8 cellular contexts compared by ENCODE assay signal in genomic region chrX:15854712-15855561, GRCh38. TPM values are rescaled to one million over a fixed set of nuclear protein-coding genes. Genes with fewer than 3 reads are reported as not detected.
DNase-seq lines count a peak whose midpoint lies in the region; ATAC-seq and TF ChIP-seq lines count a peak whose summit lies in the region.

Gene AP1S2, minus strand, starts transcription at chrX:15854813. Its CDS starts 2,289 bp downstream, at chrX:15852524.

- H3K9me3 Mint-ChIP-seq in T-helper 2 cell treated with Interferon-gamma antibody and Interleukin-4, amounts not matched to agents 5 μg/mL and 100 μg/mL, for 36 hours, result no peaks in the 10 kb centered on the region

- DNase-seq in NCI-H2029 (lab: John Stamatoyannopoulos, UW) (peak; percentile 81), ascending aorta (ENCODE audit: low spot score in 2 of 2) (peak; percentile 80 to 97), right cardiac atrium (peak; percentile 95 to 98 (median 96)), putamen (ENCODE audit: low spot score) (peak; percentile 94), uterus (peak; percentile 92 to 95)
- DNase-seq in T-helper 2 cell treated with Interferon-gamma antibody and Interleukin-4, amounts not matched to agents 5 μg/mL and 100 μg/mL, for 36 hours (ENCODE audit: low spot score), result peak; percentile 90

- WGBS in right cardiac atrium, result under 1% methylated on average over 79 of the region's 85 CpGs

- peak; percentile 60 to 76 for TF ChIP-seq POLR2A in uterus (IDR thresholded peaks at IDR 0.05)

- ATAC-seq in GM18508 (IDR thresholded peaks at IDR 0.05; ENCODE audit: insufficient read depth, unreplicated experiment), result peak; percentile 62
- ATAC-seq in HG02981 (IDR thresholded peaks at IDR 0.05; ENCODE audit: unreplicated experiment), result peak; percentile 89
- ATAC-seq in right cardiac atrium, result peak; percentile 99

- H3K36me3 ChIP-seq in ascending aorta (no peaks in the 10 kb centered on the region), uterus (no peaks in the 10 kb centered on the region)

- H3K27ac ChIP-seq in ascending aorta (peak within 1 kb of the TSS; percentile 92 to 93), right cardiac atrium (ENCODE audit: low read length) (peak within 1 kb of the TSS; percentile 91), uterus (peak within 1 kb of the TSS; percentile 86 to 93)

- H3K9me3 ChIP-seq in ascending aorta (no peaks in the 10 kb centered on the region), right cardiac atrium (ENCODE audit: control insufficient read depth, low read length) (no peaks in the 10 kb centered on the region), uterus (no peaks in the 10 kb centered on the region)

- peaks cover 14% of the 10 kb centered on the region for H3K36me3 Mint-ChIP-seq in T-helper 2 cell treated with Interferon-gamma antibody and Interleukin-4, amounts not matched to agents 5 μg/mL and 100 μg/mL, for 36 hours (ENCODE audit: low read depth)

- H3K27me3 ChIP-seq in ascending aorta, result no peaks in the 10 kb centered on the region
- no peaks in the 10 kb centered on the region for H3K27me3 ChIP-seq in right cardiac atrium (ENCODE audit: control insufficient read depth, insufficient read depth)
- no peaks in the 10 kb centered on the region for H3K27me3 ChIP-seq in uterus

- TF ChIP-seq CTCF in ascending aorta (IDR thresholded peaks at IDR 0.05) (no peak), uterus (IDR thresholded peaks at IDR 0.05) (no peak)

- H3K4me1 ChIP-seq in ascending aorta (peaks cover 0 to 9% of the 10 kb centered on the region in 2 donors), right cardiac atrium (ENCODE audit: control insufficient read depth, insufficient read depth, low read length) (no peaks in the 10 kb centered on the region), uterus (peaks cover 0 to 4% of the 10 kb centered on the region in 2 donors)

- H3K27ac Mint-ChIP-seq in T-helper 2 cell treated with Interferon-gamma antibody and Interleukin-4, amounts not matched to agents 5 μg/mL and 100 μg/mL, for 36 hours, result peak within 1 kb of the TSS; percentile 95

- intact Hi-C loops in ascending aorta (cut with DNase I) (loop anchor here (1.0 to 5.0 kb wide), 7 partner anchors 65 to 932 kb away; partner anchors contain the start of genes CA5B, PIGA, PIR and SYAP1), right cardiac atrium (cut with DNase I) (no loop called here), uterus (cut with DNase I; ENCODE audit: low total_unique reads) (no loop called here)

- peaks cover 23% of the 10 kb centered on the region for H3K4me1 Mint-ChIP-seq in T-helper 2 cell treated with Interferon-gamma antibody and Interleukin-4, amounts not matched to agents 5 μg/mL and 100 μg/mL, for 36 hours (ENCODE audit: low read depth)

- peak within 1 kb of the TSS; percentile 84 for H3K4me3 ChIP-seq in ascending aorta
- H3K4me3 ChIP-seq in right cardiac atrium (ENCODE audit: low read length), result peak within 1 kb of the TSS; percentile 98
- H3K4me3 ChIP-seq in uterus, result peak within 1 kb of the TSS; percentile 35 to 84

- H3K4me3 Mint-ChIP-seq in T-helper 2 cell treated with Interferon-gamma antibody and Interleukin-4, amounts not matched to agents 5 μg/mL and 100 μg/mL, for 36 hours, result peak within 1 kb of the TSS; percentile 91

- H3K27me3 Mint-ChIP-seq in T-helper 2 cell treated with Interferon-gamma antibody and Interleukin-4, amounts not matched to agents 5 μg/mL and 100 μg/mL, for 36 hours (ENCODE audit: low read depth), result peaks cover 2% of the 10 kb centered on the region

RNA-seq across cellular contexts. Expression of gene AP1S2, which starts in this region (rescaled TPM):
- total RNA-seq in ascending aorta (99.3 TPM), right cardiac atrium (10 to 100 TPM; 70.6 to 81.0 (median 75.0) TPM), uterus (100 to 1,000 TPM in 1 of 4 donors, 10 to 100 TPM in 3; 64.7 to 112 (median 73.9) TPM)
- polyA plus RNA-seq in right cardiac atrium, result 66.8 TPM

Comparison
In these comparisons a context has a peak if more than half of its experiments do, and no peak if none do; other contexts are left out.
1. Peak in every context shown above with its lines: DNase-seq, ATAC-seq, H3K4me3 ChIP-seq and H3K27ac ChIP-seq.